Comparison of ENCODE assay signal across 9 cellular contexts in genomic region chr5:10631597-10631996, GRCh38.
DNase-seq lines count a peak whose midpoint lies in the region; ATAC-seq and TF ChIP-seq lines count a peak whose summit lies in the region.
"Had no signal": no experiment of that assay in that cellular context is flagged by ENCODE, and none has a peak within 500 bp of the region (broad histone marks: within the 10 kb centered on the region; RNA-seq: fewer than 3 reads in every experiment).

No MANE protein-coding gene starts in this region.

- ATAC-seq in GM18511 (IDR thresholded peaks at IDR 0.05; ENCODE audit: unreplicated experiment) = peak; percentile 8
- ATAC-seq in GM21576 (IDR thresholded peaks at IDR 0.05; ENCODE audit: unreplicated experiment) = peak; percentile 1
- ATAC-seq in HG03571 (IDR thresholded peaks at IDR 0.05; ENCODE audit: unreplicated experiment) = peak; percentile 5
- ATAC-seq in lower lobe of right lung = no peak
- ATAC-seq in upper lobe of left lung (ENCODE audit: low FRiP score in 2 of 2) = no peak

- 83 to 85% methylated on average over 15 of the region's 15 CpGs for WGBS in upper lobe of left lung, 2 donors

- peak overlapping the region; percentile 21 for H3K4me3 ChIP-seq in lower lobe of right lung
- H3K4me3 ChIP-seq in upper lobe of left lung = peak overlapping the region in 2 of 4 donors; percentile 13 to 25

- H3K36me3 ChIP-seq in lower lobe of right lung (no peaks in the 10 kb centered on the region), upper lobe of left lung (no peaks in the 10 kb centered on the region)

- no peak for TF ChIP-seq EP300 in upper lobe of left lung (IDR thresholded peaks at IDR 0.05)

- DNase-seq in lower lobe of right lung (no peak), midbrain (lab: John Stamatoyannopoulos, UW) (no peak), upper lobe of left lung (no peak), NK-92 (lab: John Stamatoyannopoulos, UW; ENCODE audit: unreplicated experiment) (no peak)
- no peak for DNase-seq in activated CD4-positive, alpha-beta T cell treated with anti-CD3 and anti-CD28 coated beads, Interleukin-2, amount 50 U/mL, for 1 hour
- DNase-seq: NCI-H524 treated with DMSO at 0.1 percent for 48 hours had no signal

- TF ChIP-seq POLR2A in upper lobe of left lung (IDR thresholded peaks at IDR 0.05) = no peak

- H3K27me3 ChIP-seq in lower lobe of right lung (ENCODE audit: low read depth) (no peaks in the 10 kb centered on the region), upper lobe of left lung (no peaks in the 10 kb centered on the region)

- intact Hi-C loops in lower lobe of right lung (cut with DNase I) = no loop called here

- H3K9me3 ChIP-seq in lower lobe of right lung = no peaks in the 10 kb centered on the region
- no peaks in the 10 kb centered on the region for H3K9me3 ChIP-seq in upper lobe of left lung

- TF ChIP-seq CTCF in lower lobe of right lung (IDR thresholded peaks at IDR 0.05) (no peak), upper lobe of left lung (IDR thresholded peaks at IDR 0.05) (no peak)

- H3K27ac ChIP-seq in lower lobe of right lung (no peak overlapping the region), upper lobe of left lung (no peak overlapping the region)

- H3K4me1 ChIP-seq in lower lobe of right lung = peaks cover 30% of the 10 kb centered on the region
- peaks cover 13 to 29% (median 23%) of the 10 kb centered on the region in 4 donors for H3K4me1 ChIP-seq in upper lobe of left lung

Comparison
In these comparisons a context has a peak if more than half of its experiments do, and no peak if none do; other contexts are left out.
1. ATAC-seq: peak in GM18511 (single experiment), GM21576 (single experiment) and HG03571 (single experiment); none in lower lobe of right lung (0 of 2) and upper lobe of left lung (0 of 2).